ENCODE assay signal across 1 cellular context in the genomic region with DNA sequence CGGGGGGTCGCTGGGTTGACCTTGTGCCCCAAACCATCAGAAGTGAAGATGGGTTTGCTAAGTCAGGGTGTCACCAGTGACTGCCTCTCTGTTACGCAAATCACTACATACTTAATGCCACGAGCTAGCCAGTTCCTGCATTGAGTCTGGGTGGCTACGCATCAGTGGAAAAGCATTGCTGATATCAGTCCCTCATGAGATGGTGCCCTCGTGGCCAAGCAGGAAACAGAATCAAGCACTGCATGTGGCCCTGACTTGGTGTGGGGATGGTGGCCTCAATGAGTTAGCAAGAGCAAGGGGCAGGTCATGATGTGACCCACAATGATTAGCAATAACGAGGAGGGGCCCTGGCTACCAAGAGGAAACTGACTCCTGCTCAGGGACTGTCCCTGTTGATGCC.
TF ChIP-seq lines count a peak whose summit lies in the region.

No MANE protein-coding gene starts in this region.

TF ChIP-seq in GM12878, 131 proteins besides CTCF, POLR2A, EP300 and RAD21:
- TF ChIP-seq, protein P1, sequence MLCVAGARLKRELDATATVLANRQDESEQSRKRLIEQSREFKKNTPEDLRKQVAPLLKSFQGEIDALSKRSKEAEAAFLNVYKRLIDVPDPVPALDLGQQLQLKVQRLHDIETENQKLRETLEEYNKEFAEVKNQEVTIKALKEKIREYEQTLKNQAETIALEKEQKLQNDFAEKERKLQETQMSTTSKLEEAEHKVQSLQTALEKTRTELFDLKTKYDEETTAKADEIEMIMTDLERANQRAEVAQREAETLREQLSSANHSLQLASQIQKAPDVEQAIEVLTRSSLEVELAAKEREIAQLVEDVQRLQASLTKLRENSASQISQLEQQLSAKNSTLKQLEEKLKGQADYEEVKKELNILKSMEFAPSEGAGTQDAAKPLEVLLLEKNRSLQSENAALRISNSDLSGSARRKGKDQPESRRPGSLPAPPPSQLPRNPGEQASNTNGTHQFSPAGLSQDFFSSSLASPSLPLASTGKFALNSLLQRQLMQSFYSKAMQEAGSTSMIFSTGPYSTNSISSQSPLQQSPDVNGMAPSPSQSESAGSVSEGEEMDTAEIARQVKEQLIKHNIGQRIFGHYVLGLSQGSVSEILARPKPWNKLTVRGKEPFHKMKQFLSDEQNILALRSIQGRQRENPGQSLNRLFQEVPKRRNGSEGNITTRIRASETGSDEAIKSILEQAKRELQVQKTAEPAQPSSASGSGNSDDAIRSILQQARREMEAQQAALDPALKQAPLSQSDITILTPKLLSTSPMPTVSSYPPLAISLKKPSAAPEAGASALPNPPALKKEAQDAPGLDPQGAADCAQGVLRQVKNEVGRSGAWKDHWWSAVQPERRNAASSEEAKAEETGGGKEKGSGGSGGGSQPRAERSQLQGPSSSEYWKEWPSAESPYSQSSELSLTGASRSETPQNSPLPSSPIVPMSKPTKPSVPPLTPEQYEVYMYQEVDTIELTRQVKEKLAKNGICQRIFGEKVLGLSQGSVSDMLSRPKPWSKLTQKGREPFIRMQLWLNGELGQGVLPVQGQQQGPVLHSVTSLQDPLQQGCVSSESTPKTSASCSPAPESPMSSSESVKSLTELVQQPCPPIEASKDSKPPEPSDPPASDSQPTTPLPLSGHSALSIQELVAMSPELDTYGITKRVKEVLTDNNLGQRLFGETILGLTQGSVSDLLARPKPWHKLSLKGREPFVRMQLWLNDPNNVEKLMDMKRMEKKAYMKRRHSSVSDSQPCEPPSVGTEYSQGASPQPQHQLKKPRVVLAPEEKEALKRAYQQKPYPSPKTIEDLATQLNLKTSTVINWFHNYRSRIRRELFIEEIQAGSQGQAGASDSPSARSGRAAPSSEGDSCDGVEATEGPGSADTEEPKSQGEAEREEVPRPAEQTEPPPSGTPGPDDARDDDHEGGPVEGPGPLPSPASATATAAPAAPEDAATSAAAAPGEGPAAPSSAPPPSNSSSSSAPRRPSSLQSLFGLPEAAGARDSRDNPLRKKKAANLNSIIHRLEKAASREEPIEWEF (IDR thresholded peaks at IDR 0.05; ENCODE audit: insufficient replicate concordance, low read depth, low read length), result no peak
- TF ChIP-seq GABPA (IDR thresholded peaks at IDR 0.05; ENCODE audit: low read depth) (no peak), PAX5 (IDR thresholded peaks at IDR 0.05; ENCODE audit: borderline replicate concordance, low read depth, low read length) (peak; percentile 29; the same call in 1 of the 2 replicates)
- TF ChIP-seq, protein P2, sequence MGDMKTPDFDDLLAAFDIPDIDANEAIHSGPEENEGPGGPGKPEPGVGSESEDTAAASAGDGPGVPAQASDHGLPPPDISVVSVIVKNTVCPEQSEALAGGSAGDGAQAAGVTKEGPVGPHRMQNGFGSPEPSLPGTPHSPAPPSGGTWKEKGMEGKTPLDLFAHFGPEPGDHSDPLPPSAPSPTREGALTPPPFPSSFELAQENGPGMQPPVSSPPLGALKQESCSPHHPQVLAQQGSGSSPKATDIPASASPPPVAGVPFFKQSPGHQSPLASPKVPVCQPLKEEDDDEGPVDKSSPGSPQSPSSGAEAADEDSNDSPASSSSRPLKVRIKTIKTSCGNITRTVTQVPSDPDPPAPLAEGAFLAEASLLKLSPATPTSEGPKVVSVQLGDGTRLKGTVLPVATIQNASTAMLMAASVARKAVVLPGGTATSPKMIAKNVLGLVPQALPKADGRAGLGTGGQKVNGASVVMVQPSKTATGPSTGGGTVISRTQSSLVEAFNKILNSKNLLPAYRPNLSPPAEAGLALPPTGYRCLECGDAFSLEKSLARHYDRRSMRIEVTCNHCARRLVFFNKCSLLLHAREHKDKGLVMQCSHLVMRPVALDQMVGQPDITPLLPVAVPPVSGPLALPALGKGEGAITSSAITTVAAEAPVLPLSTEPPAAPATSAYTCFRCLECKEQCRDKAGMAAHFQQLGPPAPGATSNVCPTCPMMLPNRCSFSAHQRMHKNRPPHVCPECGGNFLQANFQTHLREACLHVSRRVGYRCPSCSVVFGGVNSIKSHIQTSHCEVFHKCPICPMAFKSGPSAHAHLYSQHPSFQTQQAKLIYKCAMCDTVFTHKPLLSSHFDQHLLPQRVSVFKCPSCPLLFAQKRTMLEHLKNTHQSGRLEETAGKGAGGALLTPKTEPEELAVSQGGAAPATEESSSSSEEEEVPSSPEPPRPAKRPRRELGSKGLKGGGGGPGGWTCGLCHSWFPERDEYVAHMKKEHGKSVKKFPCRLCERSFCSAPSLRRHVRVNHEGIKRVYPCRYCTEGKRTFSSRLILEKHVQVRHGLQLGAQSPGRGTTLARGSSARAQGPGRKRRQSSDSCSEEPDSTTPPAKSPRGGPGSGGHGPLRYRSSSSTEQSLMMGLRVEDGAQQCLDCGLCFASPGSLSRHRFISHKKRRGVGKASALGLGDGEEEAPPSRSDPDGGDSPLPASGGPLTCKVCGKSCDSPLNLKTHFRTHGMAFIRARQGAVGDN (IDR thresholded peaks at IDR 0.05), result peak; percentile 55; the same call in 1 of the 2 replicates
